Comparison of ENCODE assay signal across 9 cellular contexts in genomic region chr7:100674441-100675407, GRCh38. TPM values are rescaled to one million over a fixed set of nuclear protein-coding genes. Genes with fewer than 3 reads are reported as not detected.
DNase-seq lines count a peak whose midpoint lies in the region; TF ChIP-seq lines count a peak whose summit lies in the region.
"Had no signal": no experiment of that assay in that cellular context is flagged by ENCODE, and none has a peak within 500 bp of the region (broad histone marks: within the 10 kb centered on the region; RNA-seq: fewer than 3 reads in every experiment).

No MANE protein-coding gene starts in this region.

- peak overlapping the region; percentile 91 for H3K27ac Mint-ChIP-seq in T-helper 1 cell treated with Interleukin-12 subunit alpha and Interleukin-12 subunit beta and Interleukin-4 antibody, amounts not matched to agents 30 μg/mL and 1 μg/mL, for 36 hours

- H3K36me3 Mint-ChIP-seq in T-helper 1 cell treated with Interleukin-12 subunit alpha and Interleukin-12 subunit beta and Interleukin-4 antibody, amounts not matched to agents 30 μg/mL and 1 μg/mL, for 36 hours (ENCODE audit: low read depth) = peaks cover 11% of the 10 kb centered on the region

- no peaks in the 10 kb centered on the region for H3K9me3 Mint-ChIP-seq in T-helper 1 cell treated with Interleukin-12 subunit alpha and Interleukin-12 subunit beta and Interleukin-4 antibody, amounts not matched to agents 30 μg/mL and 1 μg/mL, for 36 hours

- peak overlapping the region; percentile 72 to 93 for H3K9ac ChIP-seq in colonic mucosa (ENCODE audit: low read depth in 2 of 2, low read length in 2 of 2)

- intact Hi-C loops in colonic mucosa (cut with DNase I) = loop anchor here (10.0 kb wide), 1 partner anchor 70 kb away; the partner anchor contains the start of gene PCOLCE
- intact Hi-C loops in testis (cut with DNase I; ENCODE audit: low total_unique reads) = no loop called here

- no peak for TF ChIP-seq POLR2A in testis (IDR thresholded peaks at IDR 0.05)

- H3K36me3 ChIP-seq in colonic mucosa (peaks cover 24% of the 10 kb centered on the region), testis (ENCODE audit: low read depth, missing control alignments) (no peaks in the 10 kb centered on the region)

- WGBS in testis, 2 donors = 0% methylated on average over 16 to 79 of the region's 82 CpGs

- H3K9me3 ChIP-seq in colonic mucosa = no peaks in the 10 kb centered on the region
- no peaks in the 10 kb centered on the region for H3K9me3 ChIP-seq in testis

- H3K27me3 ChIP-seq in colonic mucosa (no peaks in the 10 kb centered on the region), testis (no peaks in the 10 kb centered on the region)

- H3K4me1 Mint-ChIP-seq in T-helper 1 cell treated with Interleukin-12 subunit alpha and Interleukin-12 subunit beta and Interleukin-4 antibody, amounts not matched to agents 30 μg/mL and 1 μg/mL, for 36 hours (ENCODE audit: low read depth) = peaks cover 5% of the 10 kb centered on the region

- peak; percentile 37 for DNase-seq in stimulated activated CD4-positive, alpha-beta T cell treated with anti-CD3 and anti-CD28 coated beads, Interleukin-12 subunit alpha, Interleukin-12 subunit beta, amount 100 ng/mL, for 4 hours
- DNase-seq in stimulated activated CD4-positive, alpha-beta T cell treated with anti-CD3 and anti-CD28 coated beads, Interleukin-4, amount 100 ng/mL, for 4 hours = no peak
- DNase-seq in colonic mucosa = peak; percentile 57
- peak; percentile 36 to 43 for DNase-seq in lung microvascular endothelial cell (ENCODE audit: low read depth in 2 of 2)
- DNase-seq in testis = no peak
- no peak for DNase-seq in mesenteric fat pad (ENCODE audit: low spot score)
- DNase-seq in pons (ENCODE audit: low spot score) = no peak

- TF ChIP-seq CTCF in colonic mucosa (IDR thresholded peaks at IDR 0.05) (no peak), testis (IDR thresholded peaks at IDR 0.05) (no peak)

- H3K4me1 ChIP-seq in colonic mucosa (no peaks in the 10 kb centered on the region), testis (peaks cover 14% of the 10 kb centered on the region)

- peaks cover 15% of the 10 kb centered on the region for H3K27me3 Mint-ChIP-seq in T-helper 1 cell treated with Interleukin-12 subunit alpha and Interleukin-12 subunit beta and Interleukin-4 antibody, amounts not matched to agents 30 μg/mL and 1 μg/mL, for 36 hours (ENCODE audit: low read depth)

- H3K4me3 ChIP-seq in colonic mucosa = peak overlapping the region; percentile 80
- H3K4me3 ChIP-seq in testis = peak overlapping the region; percentile 96 to 99

- H3K4me3 Mint-ChIP-seq in T-helper 1 cell treated with Interleukin-12 subunit alpha and Interleukin-12 subunit beta and Interleukin-4 antibody, amounts not matched to agents 30 μg/mL and 1 μg/mL, for 36 hours = peak overlapping the region; percentile 98

- peak overlapping the region; percentile 96 for H3K27ac ChIP-seq in colonic mucosa
- peak overlapping the region; percentile 98 for H3K27ac ChIP-seq in testis

RNA-seq across cellular contexts. Expression of gene GNB2, which starts 1.2 kb away (rescaled TPM):
- 100 to 1,000 TPM; 292 to 312 TPM for total RNA-seq in colonic mucosa
- total RNA-seq in lung microvascular endothelial cell = 72.1 and 76.4 TPM in 2 replicates
- total RNA-seq in testis = 100 to 1,000 TPM; 195 to 325 TPM
- 200 TPM for polyA plus RNA-seq in testis (ENCODE audit: insufficient read depth, low read depth, low replicate concordance)
- total RNA-seq in mesenteric fat pad = 243 TPM

RNA-seq across cellular contexts. Expression of gene ACTL6B, which starts 18.5 kb away (rescaled TPM):
- total RNA-seq in colonic mucosa (under 1 TPM in 1 of 2 donors, not detected in 1; 0.29 TPM), lung microvascular endothelial cell (not detected in 2 replicates), testis (1 to 10 TPM in 1 of 2 donors, under 1 TPM in 1; 0.79 to 1.2 TPM), mesenteric fat pad (not detected)
- polyA plus RNA-seq in testis (ENCODE audit: insufficient read depth, low read depth, low replicate concordance) = 2.1 TPM
- total RNA-seq: dermis microvascular lymphatic vessel endothelial cell had no signal

RNA-seq across cellular contexts. Expression of gene GIGYF1, which starts 19.3 kb away (rescaled TPM):
- total RNA-seq in colonic mucosa = 10 to 100 TPM; 20.9 to 33.4 TPM
- total RNA-seq in lung microvascular endothelial cell = 8.1 and 14.9 TPM in 2 replicates
- total RNA-seq in testis = 100 to 1,000 TPM; 105 to 106 TPM
- 40.5 TPM for polyA plus RNA-seq in testis (ENCODE audit: insufficient read depth, low read depth, low replicate concordance)
- 31.9 TPM for total RNA-seq in mesenteric fat pad

RNA-seq across cellular contexts. Expression of gene POP7, which starts 31.2 kb away (rescaled TPM):
- 10 to 100 TPM; 28.8 to 43.4 TPM for total RNA-seq in colonic mucosa
- total RNA-seq in lung microvascular endothelial cell = 28.1 and 33.3 TPM in 2 replicates
- 10 to 100 TPM; 33.6 to 39.4 TPM for total RNA-seq in testis
- polyA plus RNA-seq in testis (ENCODE audit: insufficient read depth, low read depth, low replicate concordance) = 21.6 TPM
- total RNA-seq in mesenteric fat pad = 25.9 TPM

RNA-seq across cellular contexts. Expression of gene TFR2, which starts 33.4 kb away (rescaled TPM):
- total RNA-seq in colonic mucosa (1 to 10 TPM; 1.8 to 2.3 TPM), lung microvascular endothelial cell (under 0.01 TPM in 2 replicates), testis (1 to 10 TPM in 1 of 2 donors, under 1 TPM in 1; 0.87 to 1.5 TPM), mesenteric fat pad (0.29 TPM)
- 1.1 TPM for polyA plus RNA-seq in testis (ENCODE audit: insufficient read depth, low read depth, low replicate concordance)

Comparison
In these comparisons a context has a peak if more than half of its experiments do, and no peak if none do; other contexts are left out.
1. DNase-seq: peak in stimulated activated CD4-positive, alpha-beta T cell treated with anti-CD3 and anti-CD28 coated beads, Interleukin-12 subunit alpha, Interleukin-12 subunit beta, amount 100 ng/mL, for 4 hours (single experiment), colonic mucosa (single experiment) and lung microvascular endothelial cell (2 of 2); none in stimulated activated CD4-positive, alpha-beta T cell treated with anti-CD3 and anti-CD28 coated beads, Interleukin-4, amount 100 ng/mL, for 4 hours (0 of 2), testis (single experiment), mesenteric fat pad (single experiment) and pons (single experiment).